2 cellular contexts compared by ENCODE assay signal in the genomic region with DNA sequence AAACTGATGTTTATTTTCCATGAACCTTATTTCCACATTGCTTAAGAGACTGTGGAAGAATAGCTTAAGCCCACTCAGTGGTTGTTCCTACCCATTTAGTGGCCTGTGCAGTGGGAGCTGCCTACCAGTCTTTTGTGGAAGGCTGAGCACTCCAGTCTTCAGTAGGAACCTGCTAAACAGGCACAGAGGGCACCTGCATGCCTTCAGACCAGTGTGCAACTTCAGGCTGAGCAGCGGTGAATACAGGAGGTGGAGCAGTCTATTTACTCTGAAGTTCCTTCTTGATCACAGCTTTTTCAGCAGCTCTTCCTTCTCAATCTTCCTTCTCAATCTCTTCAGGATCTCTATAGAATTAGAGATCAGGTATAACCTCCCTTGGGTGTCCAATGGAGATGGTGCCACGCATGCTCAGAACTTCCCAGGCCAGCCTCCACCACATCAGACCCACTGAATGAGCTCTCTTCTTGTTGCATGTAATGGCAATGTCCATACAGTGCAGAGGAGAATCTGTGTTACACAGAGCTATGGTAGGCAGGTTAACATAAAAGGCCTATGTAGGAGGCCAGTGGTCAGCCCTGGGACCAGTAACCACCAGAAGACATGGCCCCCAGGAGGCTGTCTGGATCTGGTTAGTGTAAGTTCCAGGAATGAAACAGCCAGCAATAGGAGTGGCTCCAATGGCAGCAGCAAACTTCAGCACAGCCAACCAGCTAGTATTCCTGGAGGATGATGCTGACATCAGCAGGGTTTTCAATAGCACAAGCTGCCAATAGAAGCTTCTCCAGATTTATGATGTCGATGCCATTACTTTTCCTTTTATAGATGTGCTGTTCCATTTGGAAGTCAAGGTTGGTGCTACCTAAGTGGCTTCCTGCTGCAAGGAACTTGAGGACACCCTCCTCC.
TF ChIP-seq lines count a peak whose summit lies in the region.

No MANE protein-coding gene starts in this region.

TF ChIP-seq in IMR-90, 13 proteins besides CTCF, POLR2A, EP300 and RAD21:
- TF ChIP-seq SMC3 (IDR thresholded peaks at IDR 0.05; ENCODE audit: low read depth, low read length) = no peak
- no peak for TF ChIP-seq USF2 (IDR thresholded peaks at IDR 0.05; ENCODE audit: low read depth, low read length)
- TF ChIP-seq RFX5 (IDR thresholded peaks at IDR 0.05; ENCODE audit: low read depth, low read length) = no peak
- TF ChIP-seq FOS (IDR thresholded peaks at IDR 0.05; ENCODE audit: low read depth, low read length) = no peak
- no peak for TF ChIP-seq MAFK (IDR thresholded peaks at IDR 0.05; ENCODE audit: low read depth, low read length)

TF ChIP-seq in SK-N-SH, 30 proteins besides CTCF, POLR2A, EP300 and RAD21:
- TF ChIP-seq MXI1 (IDR thresholded peaks at IDR 0.05; ENCODE audit: low read depth, low read length) (no peak), JUND (IDR thresholded peaks at IDR 0.05) (no peak), GABPA (IDR thresholded peaks at IDR 0.05; ENCODE audit: low read depth) (no peak), PBX3 (IDR thresholded peaks at IDR 0.05) (no peak), TEAD4 (IDR thresholded peaks at IDR 0.05; ENCODE audit: borderline replicate concordance, insufficient read depth) (no peak), MEF2A (IDR thresholded peaks at IDR 0.05; ENCODE audit: borderline replicate concordance, low read depth) (no peak), FOXM1 (IDR thresholded peaks at IDR 0.05; ENCODE audit: low read depth) (no peak), FOXJ3 (CRISPR knock-in tag; IDR thresholded peaks at IDR 0.05) (no peak), RXRA (IDR thresholded peaks at IDR 0.05; ENCODE audit: borderline replicate concordance, low read depth) (no peak), SMC3 (IDR thresholded peaks at IDR 0.05; ENCODE audit: low read depth, low read length) (no peak), ELF1 (IDR thresholded peaks at IDR 0.05) (no peak), YY1 (IDR thresholded peaks at IDR 0.05; ENCODE audit: low read depth) (no peak), EZH2phosphoT487 (IDR thresholded peaks at IDR 0.05; ENCODE audit: borderline replicate concordance, low read depth) (no peak), POLR2AphosphoS5 (IDR thresholded peaks at IDR 0.05; ENCODE audit: low read depth, low read length) (no peak)
- TF ChIP-seq, protein P1, sequence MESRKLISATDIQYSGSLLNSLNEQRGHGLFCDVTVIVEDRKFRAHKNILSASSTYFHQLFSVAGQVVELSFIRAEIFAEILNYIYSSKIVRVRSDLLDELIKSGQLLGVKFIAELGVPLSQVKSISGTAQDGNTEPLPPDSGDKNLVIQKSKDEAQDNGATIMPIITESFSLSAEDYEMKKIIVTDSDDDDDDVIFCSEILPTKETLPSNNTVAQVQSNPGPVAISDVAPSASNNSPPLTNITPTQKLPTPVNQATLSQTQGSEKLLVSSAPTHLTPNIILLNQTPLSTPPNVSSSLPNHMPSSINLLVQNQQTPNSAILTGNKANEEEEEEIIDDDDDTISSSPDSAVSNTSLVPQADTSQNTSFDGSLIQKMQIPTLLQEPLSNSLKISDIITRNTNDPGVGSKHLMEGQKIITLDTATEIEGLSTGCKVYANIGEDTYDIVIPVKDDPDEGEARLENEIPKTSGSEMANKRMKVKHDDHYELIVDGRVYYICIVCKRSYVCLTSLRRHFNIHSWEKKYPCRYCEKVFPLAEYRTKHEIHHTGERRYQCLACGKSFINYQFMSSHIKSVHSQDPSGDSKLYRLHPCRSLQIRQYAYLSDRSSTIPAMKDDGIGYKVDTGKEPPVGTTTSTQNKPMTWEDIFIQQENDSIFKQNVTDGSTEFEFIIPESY (IDR thresholded peaks at IDR 0.05; ENCODE audit: borderline replicate concordance, low read depth) = no peak
